ENCODE assay signal across 13 cellular contexts in the genomic region with DNA sequence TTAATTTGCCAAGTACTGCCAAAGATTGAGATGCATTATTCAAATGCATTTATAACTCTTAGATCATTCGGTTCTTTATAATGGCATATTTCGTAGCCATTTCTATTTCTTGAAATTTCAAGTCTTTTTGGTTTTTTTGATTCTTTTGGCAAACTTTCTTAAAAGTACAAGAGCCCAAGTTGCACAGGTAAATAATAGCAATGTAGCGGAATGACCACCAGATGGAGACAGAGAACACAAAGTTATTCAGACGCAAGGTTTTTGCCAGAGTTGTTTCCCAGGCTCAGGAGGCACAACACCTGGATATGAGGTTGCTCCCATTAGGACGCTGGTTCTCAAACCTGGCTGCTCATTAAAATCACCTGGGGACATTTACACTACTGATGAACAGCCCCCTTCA. TPM values are rescaled to one million over a fixed set of nuclear protein-coding genes. Genes with fewer than 3 reads are reported as not detected.
DNase-seq lines count a peak whose midpoint lies in the region; ATAC-seq, FAIRE-seq and TF ChIP-seq lines count a peak whose summit lies in the region.
"Not testable (repeated sequence)": the region's sequence is repeated elsewhere in the genome, so short reads cannot be mapped to it uniquely, and the experiment has no call there.
"Had no signal": no experiment of that assay in that cellular context is flagged by ENCODE, and none has a peak within 500 bp of the region (broad histone marks: within the 10 kb centered on the region; RNA-seq: fewer than 3 reads in every experiment).

No MANE protein-coding gene starts in this region.

- H3K36me3 ChIP-seq in PC-9 (ENCODE audit: low read depth); HepG2 (replicated peaks in 1 of 2; ENCODE audit: control insufficient read depth in 1 of 2, insufficient read depth in 2 of 2, low read length in 2 of 2); pancreas: not testable (repeated sequence)

- H2AFZ ChIP-seq in PC-9; HepG2 (ENCODE audit: low read length): not testable (repeated sequence)

- H3K27me3 ChIP-seq in PC-9 (ENCODE audit: insufficient read depth, low read depth); HepG2 (ENCODE audit: control insufficient read depth in 1 of 2, insufficient read depth in 2 of 2, low read length in 2 of 2); pancreas: not testable (repeated sequence)

- WGBS in HepG2 (ENCODE audit: low lambda C conversion rate) = 2% methylated on average over 3 of the region's 5 CpGs
- WGBS in pancreas, 2 donors = 0% methylated on average over 2 of the region's 5 CpGs

- H3K4me2 ChIP-seq in PC-9; HepG2 (ENCODE audit: low read depth, low read length): not testable (repeated sequence)

- not testable (repeated sequence) for TF ChIP-seq RAD21 in HepG2 (CRISPR knock-in tag; IDR thresholded peaks at IDR 0.05)

- not testable (repeated sequence) for BruUV-seq in PC-9 (replicated peaks; lab: Mats Ljungman, UMichigan); HepG2 (replicated peaks; lab: Mats Ljungman, UMichigan)

- not testable (repeated sequence) for TF ChIP-seq POLR2A in HepG2 (IDR thresholded peaks at IDR 0.05; ENCODE audit: insufficient read depth in 1 of 2, low read depth in 2 of 2, low read length in 2 of 2)

- not testable (repeated sequence) for H3K27ac ChIP-seq in PC-9; HepG2 (ENCODE audit: extremely low read length, insufficient read depth, low read length); pancreas

- not testable (repeated sequence) for H3K9ac ChIP-seq in HepG2 (ENCODE audit: insufficient read depth, low read depth, low read length)

- CTCF ChIA-PET in PC-9 (lab: Charles Lee); HepG2 (lab: Yijun Ruan, JAX; ENCODE audit: low intra/inter-chr PET ratio, low total read pairs): not testable (repeated sequence)

- POLR2A ChIA-PET in PC-9 (lab: Charles Lee; ENCODE audit: unreplicated experiment); HepG2 (lab: Yijun Ruan, JAX): not testable (repeated sequence)

- H4K20me1 ChIP-seq in PC-9 (ENCODE audit: insufficient read depth); HepG2 (ENCODE audit: insufficient read depth, low read length): not testable (repeated sequence)

- H3K4me1 Mint-ChIP-seq in activated T-cell treated with anti-CD3 and anti-CD28 coated beads, Interleukin-2, amount 50 U/mL, for 4 hours (ENCODE audit: low read depth) = not testable (repeated sequence)

- not testable (repeated sequence) for H3K4me3 ChIP-seq in PC-9; HepG2 (replicated peaks in 1 of 3; ENCODE audit: insufficient read depth in 1 of 3, low read depth in 2 of 3, low read length in 3 of 3); pancreas

- not testable (repeated sequence) for H3K4me1 ChIP-seq in PC-9 (replicated peaks; ENCODE audit: insufficient read depth); HepG2 (ENCODE audit: insufficient read depth, low read length); pancreas

- peak; percentile 48 to 63 for ATAC-seq in activated T-cell treated with anti-CD3 and anti-CD28 coated beads, Interleukin-2, amount 50 U/mL, for 4 hours
- peak; percentile 78 for ATAC-seq in Right ventricle myocardium superior (ENCODE audit: poor library complexity)
- ATAC-seq in HepG2 = 0 out of 3 replicates have a peak, but pooled peaks have one; percentile 7
- ATAC-seq in pancreas = peak; percentile 76 to 88 (median 85)

- not testable (repeated sequence) for H3F3A ChIP-seq in PC-9 (ENCODE audit: insufficient read depth, low read depth)

- not testable (repeated sequence) for DNase-seq in GM18507 (ENCODE audit: extremely low spot score, insufficient read length, low read depth); PC-9; activated T-cell treated with anti-CD3 and anti-CD28 coated beads, Interleukin-2, amount 50 U/mL, for 4 hours; Right ventricle myocardium superior; HepG2 (ENCODE audit: low spot score); pancreas

- not testable (repeated sequence) for H3K9me2 ChIP-seq in PC-9 (ENCODE audit: insufficient read depth)

- not testable (repeated sequence) for H3K27me3 Mint-ChIP-seq in activated T-cell treated with anti-CD3 and anti-CD28 coated beads, Interleukin-2, amount 50 U/mL, for 4 hours (ENCODE audit: low read depth)

- intact Hi-C loops in PC-9 (cut with micrococcal nuclease; ENCODE audit: unreplicated experiment); Right ventricle myocardium superior (cut with DNase I); HepG2 (cut with micrococcal nuclease; ENCODE audit: unreplicated experiment); pancreas (cut with DNase I): not testable (repeated sequence)

- H3K36me3 Mint-ChIP-seq in activated T-cell treated with anti-CD3 and anti-CD28 coated beads, Interleukin-2, amount 50 U/mL, for 4 hours (ENCODE audit: insufficient read depth) = not testable (repeated sequence)

- not testable (repeated sequence) for H3K4me3 Mint-ChIP-seq in activated T-cell treated with anti-CD3 and anti-CD28 coated beads, Interleukin-2, amount 50 U/mL, for 4 hours

- TF ChIP-seq CTCF in PC-9 (conservative IDR thresholded peaks at IDR 0.05) = peak; percentile 36; the same call in 1 of the 2 replicates
- TF ChIP-seq CTCF in HepG2 (CRISPR knock-in tag; IDR thresholded peaks at IDR 0.05) = 0 out of 2 replicates have a peak, but pooled peaks have one; percentile 16
- TF ChIP-seq CTCF in pancreas (IDR thresholded peaks at IDR 0.05) = peak in 1 of 4 donors; percentile 9

- H3K79me2 ChIP-seq in PC-9 (ENCODE audit: low read depth); HepG2 (ENCODE audit: insufficient read depth, low read length): not testable (repeated sequence)

- FAIRE-seq in A204.1 (lab: Jason Lieb, UNC) = peak; percentile 97
- peak; percentile 97 for FAIRE-seq in GM18507 (lab: Jason Lieb, UNC)
- peak; percentile 91 for FAIRE-seq in colon (lab: Jason Lieb, UNC)
- FAIRE-seq in HepG2 (lab: Jason Lieb, UNC) = peak; percentile 100
- FAIRE-seq in pancreas (lab: Jason Lieb, UNC) = peak; percentile 97

- in situ Hi-C loops in HepG2 (cut with HindIII; ENCODE audit: extremely low pct_ligation_motif_present, low pct_unique_long_range_greater_than_20kb) = not testable (repeated sequence)

- TF ChIP-seq EP300 in HepG2 (IDR thresholded peaks at IDR 0.05; ENCODE audit: low read depth in 2 of 2, low read length in 2 of 2); HepG2 (CRISPR knock-in tag; IDR thresholded peaks at IDR 0.05; ENCODE audit: borderline replicate concordance): not testable (repeated sequence)

- H3K9me3 ChIP-seq in PC-9 (ENCODE audit: insufficient read depth, low read depth); HepG2 (ENCODE audit: low read length); pancreas: not testable (repeated sequence)

- not testable (repeated sequence) for H3K9me3 Mint-ChIP-seq in activated T-cell treated with anti-CD3 and anti-CD28 coated beads, Interleukin-2, amount 50 U/mL, for 4 hours

RNA-seq across cellular contexts. Expression of a gene that starts 32.9 kb away (rescaled TPM):
- total RNA-seq in PC-9 (2021) = 11.7 and 14.7 TPM in 2 replicates
- total RNA-seq in activated T-cell treated with anti-CD3 and anti-CD28 coated beads, Interleukin-2, amount 50 U/mL, for 4 hours = 10 to 100 TPM; 21.7 to 30.1 (median 22.5) TPM
- 10.2 TPM for total RNA-seq in Right ventricle myocardium superior
- 18.4 and 20.3 TPM in 2 replicates for total RNA-seq in HepG2 (2016; rRNA removed; fragmentation: Illumina TruSeq; extraction: Trizol)
- 2.3 and 4.3 TPM in 2 replicates for total RNA-seq in HepG2 (2016; cell fraction: cytosol; rRNA removed; fragmentation: Illumina TruSeq; extraction: Trizol; ENCODE audit: low read depth)
- 18.9 and 20.3 TPM in 2 replicates for total RNA-seq in HepG2 (2016; cell fraction: insoluble cytoplasmic fraction; rRNA removed; fragmentation: Illumina TruSeq; extraction: Trizol)
- total RNA-seq in HepG2 (2016; cell fraction: membrane; rRNA removed; fragmentation: Illumina TruSeq; extraction: Trizol) = 5.4 and 6.6 TPM in 2 replicates
- 22.7 and 29.7 TPM in 2 replicates for total RNA-seq in HepG2 (2016; cell fraction: nucleus; rRNA removed; fragmentation: Illumina TruSeq; extraction: Trizol)
- 21.4 and 22.1 TPM in 2 replicates for polyA plus RNA-seq in HepG2 (2011; rRNA removed)
- 16.0 and 16.2 TPM in 2 replicates for polyA plus RNA-seq in HepG2 (2011; cell fraction: cytosol; rRNA removed)
- polyA plus RNA-seq in HepG2 (2011; cell fraction: nucleus; rRNA removed) = 131 and 149 TPM in 2 replicates
- polyA plus RNA-seq in HepG2 (2012) = 14.9 and 15.5 TPM in 2 replicates
- 0.63 and 0.85 TPM in 2 replicates for polyA plus RNA-seq in HepG2 (2016; cell fraction: cytosol; fragmentation: Illumina TruSeq; extraction: Trizol; ENCODE audit: low read depth)
- 12.1 and 12.7 TPM in 2 replicates for polyA plus RNA-seq in HepG2 (2016; cell fraction: insoluble cytoplasmic fraction; fragmentation: Illumina TruSeq; extraction: Trizol; ENCODE audit: low read depth)
- 1.4 and 1.7 TPM in 2 replicates for polyA plus RNA-seq in HepG2 (2016; cell fraction: membrane; fragmentation: Illumina TruSeq; extraction: Trizol; ENCODE audit: low read depth)
- 34.2 and 40.8 TPM in 2 replicates for polyA plus RNA-seq in HepG2 (2016; cell fraction: nucleus; fragmentation: Illumina TruSeq; extraction: Trizol; ENCODE audit: insufficient read depth, low read depth)
- polyA minus RNA-seq in HepG2 (2011; rRNA and poly(A)+ RNA removed; ENCODE audit: low replicate concordance) = 30.5 and 72.9 TPM in 2 replicates
- polyA minus RNA-seq in HepG2 (2011; cell fraction: cytosol; rRNA and poly(A)+ RNA removed) = 17.1 and 24.8 TPM in 2 replicates
- 72.4 and 73.8 TPM in 2 replicates for polyA minus RNA-seq in HepG2 (2011; cell fraction: nucleus; rRNA and poly(A)+ RNA removed)
- 10 to 100 TPM in 1 of 6 donors, 1 to 10 TPM in 5; 4.2 to 11.9 (median 6.2) TPM for total RNA-seq in pancreas
- polyA plus RNA-seq in pancreas = 1 to 10 TPM; 6.5 to 6.9 TPM

RNA-seq across cellular contexts. Expression of a gene that starts 38.1 kb away (rescaled TPM):
- total RNA-seq in PC-9 (2021) (not detected in 2 replicates), Right ventricle myocardium superior (15.1 TPM), HepG2 (2016; rRNA removed; fragmentation: Illumina TruSeq; extraction: Trizol) (not detected in 2 replicates), pancreas (10 to 100 TPM in 5 of 6 donors, 1 to 10 TPM in 1; 7.5 to 22.5 (median 18.5) TPM)
- not detected for total RNA-seq in activated T-cell treated with anti-CD3 and anti-CD28 coated beads, Interleukin-2, amount 50 U/mL, for 4 hours
- not detected in 2 replicates for total RNA-seq in HepG2 (2016; cell fraction: cytosol; rRNA removed; fragmentation: Illumina TruSeq; extraction: Trizol; ENCODE audit: low read depth)
- total RNA-seq in HepG2 (2016; cell fraction: insoluble cytoplasmic fraction; rRNA removed; fragmentation: Illumina TruSeq; extraction: Trizol) = not detected in 2 replicates
- total RNA-seq in HepG2 (2016; cell fraction: membrane; rRNA removed; fragmentation: Illumina TruSeq; extraction: Trizol) = not detected in 2 replicates
- not detected in 2 replicates for total RNA-seq in HepG2 (2016; cell fraction: nucleus; rRNA removed; fragmentation: Illumina TruSeq; extraction: Trizol)
- polyA plus RNA-seq in HepG2 (2011; rRNA removed) (not detected in 2 replicates), pancreas (10 to 100 TPM; 32.0 to 75.7 TPM)
- not detected in 2 replicates for polyA plus RNA-seq in HepG2 (2011; cell fraction: cytosol; rRNA removed)
- polyA plus RNA-seq in HepG2 (2011; cell fraction: nucleus; rRNA removed) = not detected in 2 replicates
- not detected in 2 replicates for polyA plus RNA-seq in HepG2 (2012)
- not detected in 2 replicates for polyA plus RNA-seq in HepG2 (2016; cell fraction: cytosol; fragmentation: Illumina TruSeq; extraction: Trizol; ENCODE audit: low read depth)
- not detected in 2 replicates for polyA plus RNA-seq in HepG2 (2016; cell fraction: insoluble cytoplasmic fraction; fragmentation: Illumina TruSeq; extraction: Trizol; ENCODE audit: low read depth)
- polyA plus RNA-seq in HepG2 (2016; cell fraction: membrane; fragmentation: Illumina TruSeq; extraction: Trizol; ENCODE audit: low read depth) = not detected in 2 replicates
- not detected in 2 replicates for polyA plus RNA-seq in HepG2 (2016; cell fraction: nucleus; fragmentation: Illumina TruSeq; extraction: Trizol; ENCODE audit: insufficient read depth, low read depth)
- not detected in 2 replicates for polyA minus RNA-seq in HepG2 (2011; rRNA and poly(A)+ RNA removed; ENCODE audit: low replicate concordance)
- not detected in 2 replicates for polyA minus RNA-seq in HepG2 (2011; cell fraction: cytosol; rRNA and poly(A)+ RNA removed)
- not detected in 2 replicates for polyA minus RNA-seq in HepG2 (2011; cell fraction: nucleus; rRNA and poly(A)+ RNA removed)
- total RNA-seq: activated CD8-positive, alpha-beta memory T cell treated with anti-CD3 and anti-CD28 coated beads for 36 hours; CD8-positive, alpha-beta memory T cell; H4; T-helper 2 cell treated with Interferon-gamma antibody and Interleukin-4, amounts not matched to agents 100 ng/mL and 5 ng/mL, for 36 hours had no signal
- polyA plus RNA-seq: CD8-positive, alpha-beta memory T cell; IgD-negative memory B cell had no signal

Comparison
In these comparisons a context has a peak if more than half of its experiments do, and no peak if none do; other contexts are left out.
1. ATAC-seq: peak in every context shown above with its lines; median percentile 85 in pancreas; 78 in Right ventricle myocardium superior; 56 in activated T-cell treated with anti-CD3 and anti-CD28 coated beads, Interleukin-2, amount 50 U/mL, for 4 hours; 7 in HepG2.